ENCODE assay signal across 8 cellular contexts in the genomic region with DNA sequence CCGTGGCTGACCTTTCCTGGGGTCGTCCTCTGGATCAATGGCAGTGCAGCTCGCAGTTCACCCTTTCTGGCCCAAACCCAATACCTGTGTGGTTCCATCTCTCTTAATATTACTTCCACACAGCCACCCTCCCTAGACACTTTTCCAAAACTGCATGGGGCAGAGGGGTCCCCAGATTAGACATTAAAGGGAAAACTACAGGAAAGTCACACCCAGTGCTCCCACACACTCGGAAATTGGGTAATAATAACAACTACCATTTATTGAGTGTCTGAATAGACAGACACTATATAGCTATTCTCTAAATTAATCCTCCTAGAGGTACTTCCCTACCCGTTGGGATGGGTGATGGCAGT. TPM values are rescaled to one million over a fixed set of nuclear protein-coding genes. Genes with fewer than 3 reads are reported as not detected.
DNase-seq lines count a peak whose midpoint lies in the region; ATAC-seq and TF ChIP-seq lines count a peak whose summit lies in the region.

No MANE protein-coding gene starts in this region.

- H3K4me3 ChIP-seq in SK-N-SH (ENCODE audit: low read depth in 2 of 2, low read length in 1 of 2) (peak overlapping the region in 1 of 2 experiments; percentile 17; a peak in 1 of 4 replicates), OCI-LY1 (ENCODE audit: low read depth, low read length, poor library complexity, severe bottlenecking) (peak overlapping the region; percentile 27), rectal smooth muscle tissue (ENCODE audit: low read length) (peak overlapping the region; percentile 25)

- no peak for ATAC-seq in SK-N-SH treated with all-trans-retinoic acid at 6 μM for 48 hours
- no peak for ATAC-seq in effector memory CD8-positive, alpha-beta T cell (replicated peaks)

- no peak for TF ChIP-seq EP300 in SK-N-SH (IDR thresholded peaks at IDR 0.05; ENCODE audit: borderline replicate concordance in 1 of 2, low read depth in 1 of 2, low read length in 1 of 2)

- TF ChIP-seq CTCF in SK-N-SH (IDR thresholded peaks at IDR 0.05) (no peak), OCI-LY1 (IDR thresholded peaks at IDR 0.05; ENCODE audit: low read length) (no peak)

- H3K9me3 ChIP-seq in SK-N-SH (no peaks in the 10 kb centered on the region), OCI-LY1 (ENCODE audit: low read length) (no peaks in the 10 kb centered on the region)

- peak overlapping the region; percentile 88 to 98 for H3K27ac Mint-ChIP-seq in effector memory CD8-positive, alpha-beta T cell

- H3K79me2 ChIP-seq in SK-N-SH (ENCODE audit: insufficient read depth) (peaks cover 43% of the 10 kb centered on the region), OCI-LY1 (ENCODE audit: insufficient read depth, low read length) (no peaks in the 10 kb centered on the region)

- CTCF ChIA-PET in SK-N-SH (lab: Yijun Ruan, JAX) = interaction anchor here (0.9 to 21.5 kb wide), 17 partner anchors 9 to 178 kb away, joined by 3 to 618 read pairs (median 5); partner anchors contain the start of genes RNU4-2, RPLP0 and SIRT4

- H3F3A ChIP-seq in SK-N-SH (replicated peaks; ENCODE audit: insufficient read depth) (peaks cover 6% of the 10 kb centered on the region), OCI-LY1 (ENCODE audit: insufficient read depth, low read length) (no peaks in the 10 kb centered on the region)

- H4K20me1 ChIP-seq in SK-N-SH (ENCODE audit: insufficient read depth) (peaks cover 33% of the 10 kb centered on the region), OCI-LY1 (ENCODE audit: insufficient read depth, low read length) (no peaks in the 10 kb centered on the region)

- TF ChIP-seq RAD21 in SK-N-SH (IDR thresholded peaks at IDR 0.05; ENCODE audit: low read length) = no peak

- H3K36me3 ChIP-seq in SK-N-SH (replicated peaks in 1 of 2; ENCODE audit: control insufficient read depth in 1 of 2, insufficient read depth in 2 of 2, low read length in 1 of 2) (peaks cover 2 to 5% of the 10 kb centered on the region in 2 experiments), OCI-LY1 (ENCODE audit: insufficient read depth, low read length) (no peaks in the 10 kb centered on the region), rectal smooth muscle tissue (ENCODE audit: control insufficient read depth, insufficient read depth, low read length) (no peaks in the 10 kb centered on the region)

- H3K4me1 ChIP-seq in SK-N-SH (ENCODE audit: control insufficient read depth in 1 of 2, insufficient read depth in 2 of 2, low read depth in 1 of 2, low read length in 1 of 2) (peaks cover 22 to 25% of the 10 kb centered on the region in 2 experiments; a peak in 3 of 4 replicates), OCI-LY1 (ENCODE audit: insufficient read depth, low read length, severe bottlenecking) (peaks cover 9% of the 10 kb centered on the region), rectal smooth muscle tissue (ENCODE audit: control insufficient read depth, insufficient read depth, low read length) (peaks cover 23% of the 10 kb centered on the region)

- H3K27me3 ChIP-seq in SK-N-SH (ENCODE audit: insufficient read depth) = no peaks in the 10 kb centered on the region
- H3K27me3 ChIP-seq in OCI-LY1 (ENCODE audit: insufficient read depth, low read length) = 0 out of 2 replicates have a peak, but pooled peaks cover 8% of the 10 kb centered on the region
- no peaks in the 10 kb centered on the region for H3K27me3 ChIP-seq in rectal smooth muscle tissue (ENCODE audit: control insufficient read depth, insufficient read depth, low read length)

- no peak overlapping the region for H3K9ac ChIP-seq in SK-N-SH
- H3K9ac ChIP-seq in OCI-LY1 (ENCODE audit: low read length) = no peak overlapping the region
- H3K9ac ChIP-seq in rectal smooth muscle tissue (ENCODE audit: low read length) = no peak overlapping the region

- H3K9me2 ChIP-seq in SK-N-SH = no peaks in the 10 kb centered on the region
- H3K9me2 ChIP-seq in OCI-LY1 (ENCODE audit: low read depth, low read length) = no peaks in the 10 kb centered on the region

- H2AFZ ChIP-seq in SK-N-SH (ENCODE audit: low read depth) (peak overlapping the region; percentile 35; the same call in 1 of the 2 replicates), OCI-LY1 (ENCODE audit: low read length) (no peak overlapping the region)

- no peak overlapping the region for H3K4me2 ChIP-seq in SK-N-SH
- peak overlapping the region; percentile 15; the same call in 1 of the 2 replicates for H3K4me2 ChIP-seq in OCI-LY1 (ENCODE audit: low read length)

- H3K4me3 Mint-ChIP-seq in effector memory CD8-positive, alpha-beta T cell = peak overlapping the region; percentile 97 to 99

- no peaks in the 10 kb centered on the region for H3K9me3 Mint-ChIP-seq in effector memory CD8-positive, alpha-beta T cell

- H3K36me3 Mint-ChIP-seq in effector memory CD8-positive, alpha-beta T cell (ENCODE audit: insufficient read depth) = peaks cover 19% of the 10 kb centered on the region

- no peaks in the 10 kb centered on the region for H3K27me3 Mint-ChIP-seq in effector memory CD8-positive, alpha-beta T cell

- 43% methylated on average over 5 of the region's 5 CpGs for WGBS in SK-N-SH (ENCODE audit: low lambda C conversion rate)

- DNase-seq in SK-N-SH (no peak), SHP77 treated with DMSO at 0.1 percent for 48 hours (lab: John Stamatoyannopoulos, UW) (no peak), glomerular visceral epithelial cell (ENCODE audit: extremely low spot score) (no peak), NCI-H2029 treated with DMSO at 0.1 percent for 48 hours (lab: John Stamatoyannopoulos, UW) (no peak)
- DNase-seq in effector memory CD8-positive, alpha-beta T cell = no peak

- POLR2A ChIA-PET in SK-N-SH (lab: Yijun Ruan, JAX) = interaction anchor here (3.1 to 6.9 kb wide), 3 partner anchors 26 to 65 kb away, joined by 22 to 53 read pairs (median 38); partner anchors contain the start of genes RNU4-1, RNU4-2 and RPLP0

- no peak overlapping the region for H3K27ac ChIP-seq in SK-N-SH (ENCODE audit: low read depth in 2 of 2, low read length in 1 of 2)
- H3K27ac ChIP-seq in OCI-LY1 (ENCODE audit: low read depth, low read length, poor library complexity, severe bottlenecking) = no peak overlapping the region
- H3K27ac ChIP-seq in rectal smooth muscle tissue (ENCODE audit: low read depth, low read length) = no peak overlapping the region

- peaks cover 32 to 36% of the 10 kb centered on the region in 2 donors for H3K4me1 Mint-ChIP-seq in effector memory CD8-positive, alpha-beta T cell (ENCODE audit: low read depth in 2 of 2)

TF ChIP-seq in SK-N-SH, 30 proteins besides CTCF, POLR2A, EP300 and RAD21 (continues in another document):
- TF ChIP-seq, protein P1, sequence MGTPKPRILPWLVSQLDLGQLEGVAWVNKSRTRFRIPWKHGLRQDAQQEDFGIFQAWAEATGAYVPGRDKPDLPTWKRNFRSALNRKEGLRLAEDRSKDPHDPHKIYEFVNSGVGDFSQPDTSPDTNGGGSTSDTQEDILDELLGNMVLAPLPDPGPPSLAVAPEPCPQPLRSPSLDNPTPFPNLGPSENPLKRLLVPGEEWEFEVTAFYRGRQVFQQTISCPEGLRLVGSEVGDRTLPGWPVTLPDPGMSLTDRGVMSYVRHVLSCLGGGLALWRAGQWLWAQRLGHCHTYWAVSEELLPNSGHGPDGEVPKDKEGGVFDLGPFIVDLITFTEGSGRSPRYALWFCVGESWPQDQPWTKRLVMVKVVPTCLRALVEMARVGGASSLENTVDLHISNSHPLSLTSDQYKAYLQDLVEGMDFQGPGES (IDR thresholded peaks at IDR 0.05; ENCODE audit: low read depth, low read length) = no peak
- TF ChIP-seq NFIC (IDR thresholded peaks at IDR 0.05; ENCODE audit: borderline replicate concordance) = no peak

TF ChIP-seq in SK-N-SH treated with all-trans-retinoic acid at 6 μM for 48 hours, 23 proteins besides CTCF, POLR2A, EP300 and RAD21 (continues in another document):
- TF ChIP-seq ZNF8 (CRISPR knock-in tag; IDR thresholded peaks at IDR 0.05) (no peak), BACH2 (CRISPR knock-in tag; IDR thresholded peaks at IDR 0.05; ENCODE audit: borderline replicate concordance) (no peak), TCF4 (CRISPR knock-in tag; IDR thresholded peaks at IDR 0.05; ENCODE audit: borderline replicate concordance) (no peak), GLIS3 (CRISPR knock-in tag; IDR thresholded peaks at IDR 0.05) (no peak), RARB (CRISPR knock-in tag; IDR thresholded peaks at IDR 0.05) (no peak), CSDC2 (CRISPR knock-in tag; IDR thresholded peaks at IDR 0.05) (no peak), ARNTL (CRISPR knock-in tag; IDR thresholded peaks at IDR 0.05; ENCODE audit: borderline replicate concordance, low read depth) (no peak), TOX (CRISPR knock-in tag; IDR thresholded peaks at IDR 0.05; ENCODE audit: borderline replicate concordance) (no peak), CSRNP3 (CRISPR knock-in tag; IDR thresholded peaks at IDR 0.05) (no peak), ZNF70 (CRISPR knock-in tag; IDR thresholded peaks at IDR 0.05) (no peak)

RNA-seq across cellular contexts. Expression of gene PXN, which starts 0.6 kb away (rescaled TPM):
- polyA plus RNA-seq in SK-N-SH (2012; rRNA removed) = 63.0 and 89.0 TPM in 2 replicates
- 56.9 and 70.1 TPM in 2 replicates for polyA plus RNA-seq in SK-N-SH (2012; cell fraction: cytosol; rRNA removed)
- polyA plus RNA-seq in SK-N-SH (2012; cell fraction: nucleus; rRNA removed) = 269 and 301 TPM in 2 replicates

RNA-seq across cellular contexts. Expression of gene RNU4-2, which starts 25.5 kb away (rescaled TPM):
- not detected in 2 replicates for polyA plus RNA-seq in SK-N-SH (2012; rRNA removed)
- polyA plus RNA-seq in SK-N-SH (2012; cell fraction: cytosol; rRNA removed) = not detected in 2 replicates
- polyA plus RNA-seq in SK-N-SH (2012; cell fraction: nucleus; rRNA removed) = not detected in 2 replicates

RNA-seq across cellular contexts. Expression of gene RNU4-1, which starts 26.9 kb away (rescaled TPM):
- polyA plus RNA-seq in SK-N-SH (2012; rRNA removed) = not detected in 2 replicates
- not detected in 2 replicates for polyA plus RNA-seq in SK-N-SH (2012; cell fraction: cytosol; rRNA removed)
- not detected in 2 replicates for polyA plus RNA-seq in SK-N-SH (2012; cell fraction: nucleus; rRNA removed)

RNA-seq across cellular contexts. Expression of gene SIRT4, which starts 36.0 kb away (rescaled TPM):
- polyA plus RNA-seq in SK-N-SH (2012; rRNA removed) = 1.1 and 1.4 TPM in 2 replicates
- polyA plus RNA-seq in SK-N-SH (2012; cell fraction: cytosol; rRNA removed) = 1.4 and 1.6 TPM in 2 replicates
- 1.4 and 1.5 TPM in 2 replicates for polyA plus RNA-seq in SK-N-SH (2012; cell fraction: nucleus; rRNA removed)
